Comparison of ENCODE assay signal across 8 cellular contexts in genomic region chr1:27959792-27960603, GRCh38. TPM values are rescaled to one million over a fixed set of nuclear protein-coding genes. Genes with fewer than 3 reads are reported as not detected.
DNase-seq lines count a peak whose midpoint lies in the region; ATAC-seq and TF ChIP-seq lines count a peak whose summit lies in the region.

A gene with protein sequence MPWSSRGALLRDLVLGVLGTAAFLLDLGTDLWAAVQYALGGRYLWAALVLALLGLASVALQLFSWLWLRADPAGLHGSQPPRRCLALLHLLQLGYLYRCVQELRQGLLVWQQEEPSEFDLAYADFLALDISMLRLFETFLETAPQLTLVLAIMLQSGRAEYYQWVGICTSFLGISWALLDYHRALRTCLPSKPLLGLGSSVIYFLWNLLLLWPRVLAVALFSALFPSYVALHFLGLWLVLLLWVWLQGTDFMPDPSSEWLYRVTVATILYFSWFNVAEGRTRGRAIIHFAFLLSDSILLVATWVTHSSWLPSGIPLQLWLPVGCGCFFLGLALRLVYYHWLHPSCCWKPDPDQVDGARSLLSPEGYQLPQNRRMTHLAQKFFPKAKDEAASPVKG (plus strand): TSS chr1:27959973. CDS start chr1:27960070, 97 bp downstream.

- H3K4ac ChIP-seq in neuronal stem cell (ENCODE audit: low read length), result peak within 1 kb of the TSS; percentile 77

- POLR2A ChIA-PET in PC-9 (lab: Charles Lee; ENCODE audit: unreplicated experiment), result interaction anchor here (0.6 kb wide), 1 partner anchor 1065 kb away, joined by 5 read pairs; no protein-coding TSS in a partner anchor

- H3K14ac ChIP-seq in neuronal stem cell (ENCODE audit: low read length), result no peak within 1 kb of the TSS

- H2AFZ ChIP-seq in PC-9 (peak within 1 kb of the TSS; percentile 99), neuronal stem cell (ENCODE audit: low read length) (peak within 1 kb of the TSS; percentile 66)

- WGBS in neuronal stem cell (ENCODE audit: extremely low coverage in 2 of 2, insufficient read length in 2 of 2, insufficient replicate concordance in 1 of 2), 2 donors, result no CpG with 5 or more reads among the region's 68 CpGs

- H3K4me3 ChIP-seq in AG09309 (ENCODE audit: control insufficient read depth, low read depth, low read length) (peak within 1 kb of the TSS; percentile 77), PC-9 (peak within 1 kb of the TSS; percentile 67), fibroblast of villous mesenchyme (ENCODE audit: low read depth, low read length) (peak within 1 kb of the TSS; percentile 70), neuronal stem cell (ENCODE audit: low read length in 2 of 2) (peak within 1 kb of the TSS; percentile 22 to 87)

- no peaks in the 10 kb centered on the region for H3K79me2 ChIP-seq in PC-9 (ENCODE audit: low read depth)

- peak within 1 kb of the TSS; percentile 97 for H3K23ac ChIP-seq in neuronal stem cell (ENCODE audit: low read depth, low read length, poor library complexity)

- H3K27me3 ChIP-seq in PC-9 (ENCODE audit: insufficient read depth, low read depth) (no peaks in the 10 kb centered on the region), neuronal stem cell (ENCODE audit: control insufficient read depth in 3 of 3, insufficient read depth in 3 of 3, low read depth in 1 of 3, low read length in 3 of 3) (peaks cover 0 to 4% (median 0%) of the 10 kb centered on the region in 3 experiments)

- peak within 1 kb of the TSS; percentile 90 for H4K8ac ChIP-seq in neuronal stem cell (ENCODE audit: low read depth, low read length)

- no peaks in the 10 kb centered on the region for H3K79me1 ChIP-seq in neuronal stem cell (ENCODE audit: low read depth, low read length)

- H4K20me1 ChIP-seq in PC-9 (ENCODE audit: insufficient read depth), result no peaks in the 10 kb centered on the region

- peak within 1 kb of the TSS; percentile 94 for H3K9ac ChIP-seq in neuronal stem cell (ENCODE audit: low read depth, low read length, poor library complexity)

- CTCF ChIA-PET in PC-9 (lab: Charles Lee), result interaction anchor here (0.6 to 1.0 kb wide), 3 partner anchors 19 to 104 kb away, joined by 3 read pairs; no protein-coding TSS in a partner anchor

- peaks cover 14% of the 10 kb centered on the region; the same call in 1 of the 2 replicates for H3F3A ChIP-seq in PC-9 (ENCODE audit: insufficient read depth, low read depth)

- intact Hi-C loops in PC-9 (cut with micrococcal nuclease; ENCODE audit: unreplicated experiment), result loop anchor here (1.0 kb wide), 1 partner anchor 8 kb away; no protein-coding TSS in a partner anchor

- DNase-seq in AG09309 (ENCODE audit: low read depth) (no peak), PC-9 (peak; percentile 56 to 88), fibroblast of villous mesenchyme (ENCODE audit: low read depth) (peak; percentile 73), neuronal stem cell (ENCODE audit: low spot score) (peak; percentile 83), substantia nigra (lab: John Stamatoyannopoulos, UW) (peak in 46 of 49 donors; percentile 25 to 86 (median 62))
- peak; percentile 95 for DNase-seq in activated effector memory CD4-positive, alpha-beta T cell treated with anti-CD3 and anti-CD28 coated beads, Interleukin-2, amount 50 U/mL, for 16 hours

- H3K18ac ChIP-seq in neuronal stem cell (ENCODE audit: low read length), result peak within 1 kb of the TSS; percentile 95

- H3K4me1 ChIP-seq in PC-9 (replicated peaks; ENCODE audit: insufficient read depth), result peaks cover 14% of the 10 kb centered on the region; the same call in 1 of the 2 replicates
- peaks cover 0 to 8% of the 10 kb centered on the region in 2 donors for H3K4me1 ChIP-seq in neuronal stem cell (ENCODE audit: control insufficient read depth in 2 of 2, insufficient read depth in 1 of 2, low read depth in 1 of 2, low read length in 2 of 2)

- BruUV-seq in PC-9 (replicated peaks; lab: Mats Ljungman, UMichigan), result no TSS peak

- H2BK120ac ChIP-seq in neuronal stem cell (ENCODE audit: low read depth, low read length), result peak within 1 kb of the TSS; percentile 14

- no peak within 1 kb of the TSS for H2BK12ac ChIP-seq in neuronal stem cell (ENCODE audit: low read length)

- peak; percentile 85 for ATAC-seq in GM19025 (IDR thresholded peaks at IDR 0.05; ENCODE audit: low read depth, unreplicated experiment)
- peak; percentile 75 for ATAC-seq in HG03342 (IDR thresholded peaks at IDR 0.05; ENCODE audit: unreplicated experiment)

- H3K36me3 ChIP-seq in PC-9 (ENCODE audit: low read depth), result no peaks in the 10 kb centered on the region
- H3K36me3 ChIP-seq in neuronal stem cell (replicated peaks in 1 of 2; ENCODE audit: control insufficient read depth in 2 of 2, insufficient read depth in 2 of 2, low read length in 2 of 2), result no peaks in the 10 kb centered on the region

- no peaks in the 10 kb centered on the region for H3K9me3 ChIP-seq in PC-9 (ENCODE audit: insufficient read depth, low read depth)
- H3K9me3 ChIP-seq in neuronal stem cell (replicated peaks in 1 of 2; ENCODE audit: control insufficient read depth in 2 of 2, insufficient read depth in 1 of 2, low read depth in 1 of 2, low read length in 2 of 2), result no peaks in the 10 kb centered on the region

- no peaks in the 10 kb centered on the region for H3K9me2 ChIP-seq in PC-9 (ENCODE audit: insufficient read depth)

- H4K91ac ChIP-seq in neuronal stem cell (ENCODE audit: low read depth, low read length, poor library complexity), result peak within 1 kb of the TSS; percentile 67

- H2BK5ac ChIP-seq in neuronal stem cell (ENCODE audit: low read length), result peak within 1 kb of the TSS; percentile 47

- no peak within 1 kb of the TSS for H2BK15ac ChIP-seq in neuronal stem cell (ENCODE audit: low read length)

- peak within 1 kb of the TSS; percentile 92 for H3K4me2 ChIP-seq in PC-9
- peak within 1 kb of the TSS; percentile 85 for H3K4me2 ChIP-seq in neuronal stem cell (ENCODE audit: insufficient read depth, low read length, poor library complexity, severe bottlenecking)

- H3K27ac ChIP-seq in PC-9 (peak within 1 kb of the TSS; percentile 61), neuronal stem cell (replicated peaks; ENCODE audit: low read length) (peak within 1 kb of the TSS; percentile 90), substantia nigra (ENCODE audit: low read depth, low read length, poor library complexity, severe bottlenecking) (peak within 1 kb of the TSS; percentile 89)

- H2AK5ac ChIP-seq in neuronal stem cell (ENCODE audit: low read depth, low read length), result peak within 1 kb of the TSS; percentile 40

- TF ChIP-seq CTCF in AG09309 (IDR thresholded peaks at IDR 0.05; ENCODE audit: control insufficient read depth, insufficient read depth, low read depth, low read length, missing control alignments) (peak; percentile 24), PC-9 (conservative IDR thresholded peaks at IDR 0.05) (peak; percentile 44; the same call in 1 of the 2 replicates), fibroblast of villous mesenchyme (IDR thresholded peaks at IDR 0.05; ENCODE audit: insufficient read depth, low read depth, low read length) (peak; percentile 47)

RNA-seq across cellular contexts. Expression of the gene that starts here (rescaled TPM):
- 4.9 and 5.7 TPM in 2 replicates for total RNA-seq in PC-9 (2021)
- 6.5 and 6.8 TPM in 2 replicates for total RNA-seq in fibroblast of villous mesenchyme
- 8.7 TPM for polyA plus RNA-seq in neuronal stem cell (2013, experiment 1 of 2)
- polyA plus RNA-seq in neuronal stem cell (2013, experiment 2 of 2), result 8.8 TPM
